Comparison of ENCODE assay signal across 10 cellular contexts in genomic region chr9:129891519-129891918, GRCh38. TPM values are rescaled to one million over a fixed set of nuclear protein-coding genes. Genes with fewer than 3 reads are reported as not detected.
DNase-seq lines count a peak whose midpoint lies in the region; ATAC-seq, FAIRE-seq and TF ChIP-seq lines count a peak whose summit lies in the region.
"Had no signal": no experiment of that assay in that cellular context is flagged by ENCODE, and none has a peak within 500 bp of the region (broad histone marks: within the 10 kb centered on the region; RNA-seq: fewer than 3 reads in every experiment).

No MANE protein-coding gene starts in this region.

- intact Hi-C loops in activated T-helper 1 cell treated with anti-CD3 and anti-CD28 coated beads, Interleukin-12 subunit alpha, Interleukin-12 subunit beta, Interleukin-2, Interleukin-4 antibody, amounts not matched to agents 30 ng/mL and 10 ng/mL and 1 ng/mL, durations not matched to agents 14 hours and 24 hours and 36 hours (cut with micrococcal nuclease): no loop called here

- no peak for TF ChIP-seq POLR2A in tibial nerve (IDR thresholded peaks at IDR 0.05)

- H3K4me3 ChIP-seq in mucosa of rectum (ENCODE audit: low read length in 2 of 2) (no peak overlapping the region), tibial nerve (no peak overlapping the region)

- no peak for FAIRE-seq in urothelium cell line (lab: Jason Lieb, UNC)

- TF ChIP-seq EP300 in tibial nerve (IDR thresholded peaks at IDR 0.05): no peak

- H3K27me3 ChIP-seq in mucosa of rectum (ENCODE audit: control insufficient read depth in 2 of 2, insufficient read depth in 2 of 2, low read length in 2 of 2): no peaks in the 10 kb centered on the region
- no peaks in the 10 kb centered on the region for H3K27me3 ChIP-seq in tibial nerve

- H3K4me1 ChIP-seq in mucosa of rectum (ENCODE audit: control insufficient read depth in 2 of 2, insufficient read depth in 2 of 2, low read length in 2 of 2) (peaks cover 4 to 17% of the 10 kb centered on the region in 2 donors), tibial nerve (peaks cover 0 to 45% (median 25%) of the 10 kb centered on the region in 4 donors)

- no peaks in the 10 kb centered on the region for H3K27me3 Mint-ChIP-seq in activated T-cell treated with anti-CD3 and anti-CD28 coated beads, Interleukin-2, amount 50 U/mL, for 24 hours
- H3K27me3 Mint-ChIP-seq in activated T-helper 1 cell treated with anti-CD3 and anti-CD28 coated beads, Interleukin-12 subunit alpha, Interleukin-12 subunit beta, Interleukin-2, Interleukin-4 antibody, amounts not matched to agents 30 ng/mL and 10 ng/mL and 1 ng/mL, durations not matched to agents 14 hours and 24 hours and 36 hours (ENCODE audit: insufficient read depth): no peaks in the 10 kb centered on the region

- peak overlapping the region; percentile 86 for H3K4me3 Mint-ChIP-seq in activated T-cell treated with anti-CD3 and anti-CD28 coated beads, Interleukin-2, amount 50 U/mL, for 24 hours
- H3K4me3 Mint-ChIP-seq in activated T-helper 1 cell treated with anti-CD3 and anti-CD28 coated beads, Interleukin-12 subunit alpha, Interleukin-12 subunit beta, Interleukin-2, Interleukin-4 antibody, amounts not matched to agents 30 ng/mL and 10 ng/mL and 1 ng/mL, durations not matched to agents 14 hours and 24 hours and 36 hours: peak overlapping the region; percentile 71

- peak overlapping the region; percentile 100 for H3K27ac Mint-ChIP-seq in activated T-cell treated with anti-CD3 and anti-CD28 coated beads, Interleukin-2, amount 50 U/mL, for 24 hours
- H3K27ac Mint-ChIP-seq in activated T-helper 1 cell treated with anti-CD3 and anti-CD28 coated beads, Interleukin-12 subunit alpha, Interleukin-12 subunit beta, Interleukin-2, Interleukin-4 antibody, amounts not matched to agents 30 ng/mL and 10 ng/mL and 1 ng/mL, durations not matched to agents 14 hours and 24 hours and 36 hours: peak overlapping the region; percentile 100

- H3K4me1 Mint-ChIP-seq in activated T-cell treated with anti-CD3 and anti-CD28 coated beads, Interleukin-2, amount 50 U/mL, for 24 hours (ENCODE audit: low read depth): peaks cover 97% of the 10 kb centered on the region
- peaks cover 96% of the 10 kb centered on the region for H3K4me1 Mint-ChIP-seq in activated T-helper 1 cell treated with anti-CD3 and anti-CD28 coated beads, Interleukin-12 subunit alpha, Interleukin-12 subunit beta, Interleukin-2, Interleukin-4 antibody, amounts not matched to agents 30 ng/mL and 10 ng/mL and 1 ng/mL, durations not matched to agents 14 hours and 24 hours and 36 hours (ENCODE audit: low read depth)

- no peak overlapping the region for H3K9ac ChIP-seq in mucosa of rectum (ENCODE audit: low read depth in 1 of 2, low read length in 2 of 2)

- H3K9me3 ChIP-seq in mucosa of rectum (ENCODE audit: control insufficient read depth in 2 of 2, low read length in 2 of 2) (no peaks in the 10 kb centered on the region), tibial nerve (no peaks in the 10 kb centered on the region)

- 67 to 74% methylated on average over 3 of the region's 3 CpGs for WGBS in tibial nerve, 2 donors

- no peaks in the 10 kb centered on the region for H3K9me3 Mint-ChIP-seq in activated T-cell treated with anti-CD3 and anti-CD28 coated beads, Interleukin-2, amount 50 U/mL, for 24 hours
- H3K9me3 Mint-ChIP-seq in activated T-helper 1 cell treated with anti-CD3 and anti-CD28 coated beads, Interleukin-12 subunit alpha, Interleukin-12 subunit beta, Interleukin-2, Interleukin-4 antibody, amounts not matched to agents 30 ng/mL and 10 ng/mL and 1 ng/mL, durations not matched to agents 14 hours and 24 hours and 36 hours: no peaks in the 10 kb centered on the region

- H3K27ac ChIP-seq in mucosa of rectum (ENCODE audit: low read depth in 2 of 2, low read length in 2 of 2) (peak overlapping the region; percentile 11 to 34), tibial nerve (peak overlapping the region in 3 of 4 donors; percentile 70 to 85 (median 75))

- no peak for DNase-seq in activated T-cell treated with anti-CD3 and anti-CD28 coated beads, Interleukin-2, amount 50 U/mL, for 24 hours
- no peak for DNase-seq in activated T-cell treated with anti-CD3 and anti-CD28 coated beads, Interleukin-2, amount 50 U/mL, for 48 hours
- DNase-seq in activated T-helper 1 cell treated with anti-CD3 and anti-CD28 coated beads, Interleukin-12 subunit alpha, Interleukin-12 subunit beta, Interleukin-2, Interleukin-4 antibody, amounts not matched to agents 30 ng/mL and 10 ng/mL and 1 ng/mL, durations not matched to agents 14 hours and 24 hours and 36 hours (ENCODE audit: low spot score): no peak
- DNase-seq in tibial nerve (ENCODE audit: low spot score in 2 of 2) (no peak), urothelium cell line (ENCODE audit: low spot score) (no peak)
- DNase-seq: head of caudate nucleus, midbrain had no signal

- H3K36me3 Mint-ChIP-seq in activated T-cell treated with anti-CD3 and anti-CD28 coated beads, Interleukin-2, amount 50 U/mL, for 24 hours (ENCODE audit: low read depth): peaks cover 84% of the 10 kb centered on the region
- H3K36me3 Mint-ChIP-seq in activated T-helper 1 cell treated with anti-CD3 and anti-CD28 coated beads, Interleukin-12 subunit alpha, Interleukin-12 subunit beta, Interleukin-2, Interleukin-4 antibody, amounts not matched to agents 30 ng/mL and 10 ng/mL and 1 ng/mL, durations not matched to agents 14 hours and 24 hours and 36 hours (ENCODE audit: low read depth): peaks cover 47% of the 10 kb centered on the region

- H3K36me3 ChIP-seq in mucosa of rectum (ENCODE audit: control insufficient read depth in 2 of 2, insufficient read depth in 2 of 2, low read length in 2 of 2) (peaks cover 6 to 18% of the 10 kb centered on the region in 2 donors), tibial nerve (peaks cover 0 to 54% (median 0%) of the 10 kb centered on the region in 3 donors)

- TF ChIP-seq CTCF in tibial nerve (IDR thresholded peaks at IDR 0.05): no peak

- ATAC-seq in GM19395 (IDR thresholded peaks at IDR 0.05; ENCODE audit: unreplicated experiment): no peak
- no peak for ATAC-seq in HG02588 (IDR thresholded peaks at IDR 0.05; ENCODE audit: unreplicated experiment)

RNA-seq across cellular contexts. Expression of gene USP20, which starts 56.3 kb away (rescaled TPM):
- total RNA-seq in activated T-helper 1 cell treated with anti-CD3 and anti-CD28 coated beads, Interleukin-12 subunit alpha, Interleukin-12 subunit beta, Interleukin-2, Interleukin-4 antibody, amounts not matched to agents 30 ng/mL and 10 ng/mL and 1 ng/mL, durations not matched to agents 14 hours and 24 hours and 36 hours: 47.9 and 50.2 TPM in 2 replicates
- 10 to 100 TPM; 20.1 to 50.1 (median 24.1) TPM for total RNA-seq in tibial nerve

RNA-seq across cellular contexts. Expression of gene C9orf78, which starts 56.4 kb away (rescaled TPM):
- 64.0 and 67.4 TPM in 2 replicates for total RNA-seq in activated T-helper 1 cell treated with anti-CD3 and anti-CD28 coated beads, Interleukin-12 subunit alpha, Interleukin-12 subunit beta, Interleukin-2, Interleukin-4 antibody, amounts not matched to agents 30 ng/mL and 10 ng/mL and 1 ng/mL, durations not matched to agents 14 hours and 24 hours and 36 hours
- 10 to 100 TPM; 44.4 to 61.2 (median 52.7) TPM for total RNA-seq in tibial nerve
